16 cellular contexts compared by ENCODE assay signal in the genomic region with DNA sequence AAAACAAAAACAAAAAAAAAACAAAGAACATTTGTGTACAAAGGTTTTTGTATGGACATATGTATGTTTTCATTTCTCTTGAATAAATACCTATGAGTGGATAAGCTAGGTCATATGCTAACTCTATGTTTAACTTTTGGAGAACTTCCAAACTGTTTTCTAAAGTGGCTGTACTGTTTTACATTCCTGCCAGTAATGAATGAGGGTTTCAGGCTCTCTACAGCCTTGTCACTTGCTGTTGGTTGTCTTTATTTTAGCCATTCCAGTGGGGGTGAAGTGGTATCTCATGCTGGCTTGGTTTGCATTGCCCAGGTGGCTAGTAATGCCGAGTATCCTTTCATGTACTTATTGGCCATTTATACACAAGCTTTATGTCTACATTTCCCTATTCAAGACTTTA.
"Had no signal": no experiment of that assay in that cellular context is flagged by ENCODE, and none has a peak within 500 bp of the region (broad histone marks: within the 10 kb centered on the region; RNA-seq: fewer than 3 reads in every experiment).

No MANE protein-coding gene starts in this region.

- H3K9me3 ChIP-seq: testis had no signal

- H3K36me3 ChIP-seq: brain microvascular endothelial cell had no signal

- H3K27me3 ChIP-seq: brain microvascular endothelial cell, testis had no signal

- ATAC-seq: activated T-cell treated with anti-CD3 and anti-CD28 coated beads, Interleukin-2, amount 50 U/mL, for 72 hours; left colon; stimulated activated naive CD8-positive, alpha-beta T cell treated with anti-CD3 and anti-CD28 coated beads, Interleukin-15, amount 100 ng/mL, for 72 hours had no signal

- DNase-seq: activated CD4-positive, alpha-beta memory T cell treated with anti-CD3 and anti-CD28 coated beads, Interleukin-2, amount 10 ng/mL, durations not matched to agents 7 days and 5 days; activated CD4-positive, alpha-beta T cell treated with anti-CD3 and anti-CD28 coated beads for 1 hour; activated gamma-delta T cell treated with Interleukin-2 at 50 U/mL for 16 hours; activated naive CD8-positive, alpha-beta T cell treated with anti-CD3 and anti-CD28 coated beads for 36 hours; activated T-cell treated with anti-CD3 and anti-CD28 coated beads, Interleukin-2, amount 50 U/mL, for 72 hours; brain microvascular endothelial cell; cerebellar nuclear complex; dermis blood vessel endothelial cell; endodermal cell; erythroblast; left colon; mesenchymal stem cell; nephron progenitor cell; stimulated activated CD4-positive, alpha-beta T cell treated with anti-CD3 and anti-CD28 coated beads, Interleukin-4, amount 100 ng/mL, for 24 hours; stimulated activated naive CD8-positive, alpha-beta T cell treated with anti-CD3 and anti-CD28 coated beads, Interleukin-15, amount 100 ng/mL, for 72 hours; testis had no signal

- H3K4me3 ChIP-seq: testis had no signal

- H3K27ac ChIP-seq: brain microvascular endothelial cell, testis had no signal
